ENCODE assay signal across 11 cellular contexts in genomic region chr16:69711115-69711740, GRCh38. TPM values are rescaled to one million over a fixed set of nuclear protein-coding genes. Genes with fewer than 3 reads are reported as not detected.
DNase-seq lines count a peak whose midpoint lies in the region; ATAC-seq and TF ChIP-seq lines count a peak whose summit lies in the region.
"Had no signal": no experiment of that assay in that cellular context is flagged by ENCODE, and none has a peak within 500 bp of the region (broad histone marks: within the 10 kb centered on the region; RNA-seq: fewer than 3 reads in every experiment).

No MANE protein-coding gene starts in this region.

- peaks cover 8% of the 10 kb centered on the region for H3K36me3 Mint-ChIP-seq in progenitor cell of endocrine pancreas (ENCODE audit: insufficient read depth)

- no peaks in the 10 kb centered on the region for H3K79me2 ChIP-seq in OCI-LY7 (ENCODE audit: insufficient read depth, low read depth, low read length)

- no peaks in the 10 kb centered on the region for H3K9me3 Mint-ChIP-seq in progenitor cell of endocrine pancreas (ENCODE audit: low read depth)

- intact Hi-C loops in OCI-LY7 (cut with micrococcal nuclease; ENCODE audit: unreplicated experiment), result no loop called here
- intact Hi-C loops in gastrocnemius medialis (cut with DNase I; ENCODE audit: low total_unique reads), result no loop called here

- no peaks in the 10 kb centered on the region for H3K9me2 ChIP-seq in OCI-LY7 (ENCODE audit: insufficient read depth, low read length)

- POLR2A ChIA-PET in OCI-LY7 (lab: Charles Lee), result interaction anchor here (1.2 kb wide), 1 partner anchor 44 kb away, joined by 4 read pairs; the partner anchor contains the start of gene NOB1

- no peaks in the 10 kb centered on the region for H3K27me3 Mint-ChIP-seq in progenitor cell of endocrine pancreas

- H3K27ac ChIP-seq in OCI-LY7 (ENCODE audit: low read depth, low read length, poor library complexity, severe bottlenecking), result no peak overlapping the region
- no peak overlapping the region for H3K27ac ChIP-seq in gastrocnemius medialis

- no peak for TF ChIP-seq POLR2A in gastrocnemius medialis (IDR thresholded peaks at IDR 0.05)

- H3K4me1 ChIP-seq in OCI-LY7 (ENCODE audit: insufficient read depth, low read length, poor library complexity, severe bottlenecking) (no peaks in the 10 kb centered on the region), gastrocnemius medialis (no peaks in the 10 kb centered on the region)

- ATAC-seq in esophagus mucosa (peak; percentile 73), HG03460 (IDR thresholded peaks at IDR 0.05; ENCODE audit: unreplicated experiment) (no peak), gastrocnemius medialis (no peak)
- ATAC-seq: left lobe of liver, SK-N-SH treated with all-trans-retinoic acid at 6 μM for 48 hours had no signal

- CTCF ChIA-PET in OCI-LY7 (lab: Charles Lee; ENCODE audit: unreplicated experiment), result no interaction called here

- H3K4me3 ChIP-seq in MG63, result no peak overlapping the region
- no peak overlapping the region for H3K4me3 ChIP-seq in OCI-LY7 (ENCODE audit: low read depth, low read length, poor library complexity, severe bottlenecking)
- H3K4me3 ChIP-seq in gastrocnemius medialis, result no peak overlapping the region

- H2AFZ ChIP-seq in OCI-LY7 (ENCODE audit: low read length), result no peak overlapping the region

- H3K27me3 ChIP-seq in MG63 (no peaks in the 10 kb centered on the region), gastrocnemius medialis (no peaks in the 10 kb centered on the region)

- BruUV-seq in OCI-LY7 (replicated peaks; lab: Mats Ljungman, UMichigan), result no TSS peak

- DNase-seq in GM03348 (ENCODE audit: low spot score) (peak; percentile 28), MG63 (peak; percentile 28), progenitor cell of endocrine pancreas (ENCODE audit: low spot score, unreplicated experiment) (no peak), NCI-H1694 (lab: John Stamatoyannopoulos, UW) (no peak), OCI-LY7 (ENCODE audit: low spot score) (no peak), gastrocnemius medialis (no peak)
- DNase-seq: NCI-H1930 had no signal

- no peak overlapping the region for H3K4me3 Mint-ChIP-seq in progenitor cell of endocrine pancreas (ENCODE audit: low read depth)

- TF ChIP-seq CTCF in progenitor cell of endocrine pancreas (IDR thresholded peaks at IDR 0.05; ENCODE audit: unreplicated experiment) (no peak), OCI-LY7 (conservative IDR thresholded peaks at IDR 0.05; ENCODE audit: low read length) (no peak), gastrocnemius medialis (IDR thresholded peaks at IDR 0.05 in 4 of 5, conservative IDR thresholded peaks at IDR 0.05 in 1 of 5) (no peak)

- no peaks in the 10 kb centered on the region for H4K20me1 ChIP-seq in OCI-LY7 (ENCODE audit: insufficient read depth, low read length)

- in situ Hi-C loops in gastrocnemius medialis (cut with MboI; ENCODE audit: low sequenced_read_pairs in 4 of 4), result loop anchor here in 1 of 4 donors (5.0 kb wide), 1 partner anchor 41 kb away; the partner anchor contains the start of gene NOB1

- peak overlapping the region; percentile 37 for H3K27ac Mint-ChIP-seq in progenitor cell of endocrine pancreas

- H3K4me1 Mint-ChIP-seq in progenitor cell of endocrine pancreas (ENCODE audit: low read depth), result peaks cover 3% of the 10 kb centered on the region

- H3K9me3 ChIP-seq in MG63 (no peaks in the 10 kb centered on the region), OCI-LY7 (ENCODE audit: low read length) (no peaks in the 10 kb centered on the region), gastrocnemius medialis (no peaks in the 10 kb centered on the region)

- no peak overlapping the region for H3K4me2 ChIP-seq in OCI-LY7 (ENCODE audit: low read length)

- H3K36me3 ChIP-seq in MG63, result peaks cover 39% of the 10 kb centered on the region
- no peaks in the 10 kb centered on the region for H3K36me3 ChIP-seq in OCI-LY7 (ENCODE audit: insufficient read depth, low read length)
- peaks cover 0 to 40% of the 10 kb centered on the region in 2 donors for H3K36me3 ChIP-seq in gastrocnemius medialis

RNA-seq across cellular contexts. Expression of gene NQO1, which starts 15.1 kb away (rescaled TPM):
- total RNA-seq in MG63 (2014; rRNA removed; shearing (Covaris generic); ENCODE audit: low replicate concordance), result 157 and 197 TPM in 2 replicates
- total RNA-seq in esophagus mucosa, result 84.6 TPM
- 175 and 183 TPM in 2 replicates for total RNA-seq in progenitor cell of endocrine pancreas
- 3.2 and 3.6 TPM in 2 replicates for total RNA-seq in OCI-LY7 (2014; rRNA removed; shearing (Covaris generic))
- 4.1 TPM in 2 replicates for total RNA-seq in OCI-LY7 (2022)
- 10 to 100 TPM; 39.1 to 59.8 (median 49.4) TPM for total RNA-seq in gastrocnemius medialis

RNA-seq across cellular contexts. Expression of gene NOB1, which starts 43.5 kb away (rescaled TPM):
- total RNA-seq in MG63 (2014; rRNA removed; shearing (Covaris generic); ENCODE audit: low replicate concordance), result 52.8 and 79.0 TPM in 2 replicates
- total RNA-seq in esophagus mucosa (59.9 TPM), progenitor cell of endocrine pancreas (56.1 and 60.4 TPM in 2 replicates), OCI-LY7 (2022) (62.2 and 68.7 TPM in 2 replicates), gastrocnemius medialis (10 to 100 TPM; 19.2 to 30.9 (median 24.2) TPM)
- 29.3 and 36.9 TPM in 2 replicates for total RNA-seq in OCI-LY7 (2014; rRNA removed; shearing (Covaris generic))

RNA-seq across cellular contexts. Expression of gene WWP2, which starts 50.9 kb away (rescaled TPM):
- total RNA-seq in MG63 (2014; rRNA removed; shearing (Covaris generic); ENCODE audit: low replicate concordance), result 3.9 and 15.5 TPM in 2 replicates
- total RNA-seq in esophagus mucosa, result 31.6 TPM
- 58.8 and 62.3 TPM in 2 replicates for total RNA-seq in progenitor cell of endocrine pancreas
- total RNA-seq in OCI-LY7 (2014; rRNA removed; shearing (Covaris generic)), result 20.8 and 30.3 TPM in 2 replicates
- total RNA-seq in OCI-LY7 (2022), result 43.4 and 45.6 TPM in 2 replicates
- total RNA-seq in gastrocnemius medialis, result 10 to 100 TPM; 29.4 to 35.6 (median 31.8) TPM

Comparison
In these comparisons a context has a peak if more than half of its experiments do, and no peak if none do; other contexts are left out.
1. DNase-seq: peak in GM03348 (single experiment) and MG63 (single experiment); none in progenitor cell of endocrine pancreas (single experiment), NCI-H1694 (single experiment), OCI-LY7 (single experiment) and gastrocnemius medialis (0 of 2).
2. RNA of gene NQO1, which starts 15.1 kb away (total RNA-seq): 157 to 197 TPM in MG63, 175 to 183 TPM in progenitor cell of endocrine pancreas, 84.6 TPM in esophagus mucosa (single experiment) and 39.1 to 59.8 TPM in gastrocnemius medialis; 3.2 to 4.1 TPM in OCI-LY7; every median in the first group is over 4 times any median in the second.